Comparison of ENCODE assay signal across 27 cellular contexts in genomic region chr9:81829201-81829882, GRCh38.
DNase-seq lines count a peak whose midpoint lies in the region; ATAC-seq, FAIRE-seq and TF ChIP-seq lines count a peak whose summit lies in the region.
"Had no signal": no experiment of that assay in that cellular context is flagged by ENCODE, and none has a peak within 500 bp of the region (broad histone marks: within the 10 kb centered on the region; RNA-seq: fewer than 3 reads in every experiment).

No MANE protein-coding gene starts in this region.

- H3K4me1 ChIP-seq in OCI-LY3 (ENCODE audit: low read length) (peaks cover 26% of the 10 kb centered on the region), muscle layer of duodenum (ENCODE audit: control insufficient read depth in 1 of 2, insufficient read depth in 2 of 2, low read length in 2 of 2) (peaks cover 0 to 27% of the 10 kb centered on the region in 2 donors), tibial nerve (peaks cover 0 to 64% (median 11%) of the 10 kb centered on the region in 4 donors), HepG2 (ENCODE audit: insufficient read depth, low read length) (peaks cover 20% of the 10 kb centered on the region)
- H3K4me1 ChIP-seq: prostate gland, upper lobe of right lung had no signal

- H3K4me2 ChIP-seq in OCI-LY3 (ENCODE audit: low read length) = peak overlapping the region; percentile 55; the same call in 1 of the 2 replicates
- H3K4me2 ChIP-seq in HepG2 (ENCODE audit: low read depth, low read length) = no peak overlapping the region
- H3K4me2 ChIP-seq: BLaER1 had no signal

- 46 to 47% methylated on average over 5 of the region's 5 CpGs for WGBS in tibial nerve, 2 donors
- 38% methylated on average over 4 of the region's 5 CpGs for WGBS in HepG2 (ENCODE audit: low lambda C conversion rate)

- H3K27ac ChIP-seq in OCI-LY3 (ENCODE audit: low read length) (no peak overlapping the region), muscle layer of duodenum (ENCODE audit: low read length) (peak overlapping the region; percentile 73), tibial nerve (peak overlapping the region; percentile 40 to 90 (median 72)), HepG2 (ENCODE audit: extremely low read length, insufficient read depth, low read length) (no peak overlapping the region)
- H3K27ac ChIP-seq: BLaER1, prostate gland, upper lobe of right lung had no signal

- no peak for ATAC-seq in HepG2
- no peak for ATAC-seq in left cardiac atrium
- ATAC-seq: activated T-cell treated with anti-CD3 and anti-CD28 coated beads, Interleukin-2, amount 50 U/mL, for 72 hours; stimulated activated effector memory CD8-positive, alpha-beta T cell treated with anti-CD3 and anti-CD28 coated beads, Interleukin-12 subunit alpha, Interleukin-12 subunit beta, amount 100 ng/mL, for 72 hours; upper lobe of right lung had no signal

- no peaks in the 10 kb centered on the region for H3K79me2 ChIP-seq in OCI-LY3 (ENCODE audit: low read length)
- no peaks in the 10 kb centered on the region for H3K79me2 ChIP-seq in HepG2 (ENCODE audit: insufficient read depth, low read length)

- no peak overlapping the region for H3K9ac ChIP-seq in OCI-LY3 (ENCODE audit: low read length)
- no peak overlapping the region for H3K9ac ChIP-seq in HepG2 (ENCODE audit: insufficient read depth, low read depth, low read length)
- H3K9ac ChIP-seq: BLaER1 had no signal

- no peak overlapping the region for H3K4me3 ChIP-seq in OCI-LY3 (ENCODE audit: low read length)
- H3K4me3 ChIP-seq in muscle layer of duodenum (ENCODE audit: low read depth in 1 of 2, low read length in 2 of 2) = no peak overlapping the region
- H3K4me3 ChIP-seq in tibial nerve = no peak overlapping the region
- H3K4me3 ChIP-seq in HepG2 (replicated peaks in 1 of 3; ENCODE audit: insufficient read depth in 1 of 3, low read depth in 2 of 3, low read length in 3 of 3) = no peak overlapping the region
- H3K4me3 ChIP-seq: BLaER1, esophagus squamous epithelium, Peyer's patch, prostate gland, upper lobe of right lung had no signal

- H4K20me1 ChIP-seq in OCI-LY3 (ENCODE audit: insufficient read depth, low read length) = no peaks in the 10 kb centered on the region
- no peaks in the 10 kb centered on the region for H4K20me1 ChIP-seq in HepG2 (ENCODE audit: insufficient read depth, low read length)
- H4K20me1 ChIP-seq: BLaER1 had no signal

- peak; percentile 16 for DNase-seq in fibroblast of gingiva (ENCODE audit: low read depth)
- no peak for DNase-seq in tibial nerve (ENCODE audit: low spot score in 2 of 2)
- DNase-seq in HepG2 (ENCODE audit: low spot score) = no peak
- DNase-seq in OCI-M1 (lab: John Stamatoyannopoulos, UW) = no peak
- DNase-seq in left cardiac atrium = no peak
- DNase-seq in NOMO-1 (lab: John Stamatoyannopoulos, UW; ENCODE audit: unreplicated experiment in 2 of 2) = no peak
- DNase-seq: activated CD4-positive, alpha-beta memory T cell treated with anti-CD3 and anti-CD28 coated beads for 36 hours; activated CD4-positive, alpha-beta T cell treated with anti-CD3 and anti-CD28 coated beads for 1 hour; activated T-cell treated with anti-CD3 and anti-CD28 coated beads, Interleukin-2, amount 50 U/mL, for 72 hours; esophagus squamous epithelium; HFFc6; hypothalamus; naive B cell; NCI-H1105; NCI-H187 treated with DMSO at 0.1 percent for 48 hours; NCI-H2171; NCI-H510A; nucleus accumbens; SIG-M5; upper lobe of right lung had no signal

- H3K27me3 ChIP-seq in OCI-LY3 (ENCODE audit: low read depth, low read length) (peaks cover 31% of the 10 kb centered on the region), muscle layer of duodenum (ENCODE audit: low read depth, low read length) (no peaks in the 10 kb centered on the region), tibial nerve (no peaks in the 10 kb centered on the region), HepG2 (ENCODE audit: control insufficient read depth in 1 of 2, insufficient read depth in 2 of 2, low read length in 2 of 2) (no peaks in the 10 kb centered on the region; a peak in 2 of 5 replicates)
- H3K27me3 ChIP-seq: BLaER1, esophagus squamous epithelium, Peyer's patch, upper lobe of right lung had no signal

- in situ Hi-C loops in HepG2 (cut with HindIII; ENCODE audit: extremely low pct_ligation_motif_present, low pct_unique_long_range_greater_than_20kb) = no loop called here

- H3K9me3 ChIP-seq in OCI-LY3 (ENCODE audit: insufficient read depth, low read length) (no peaks in the 10 kb centered on the region), muscle layer of duodenum (ENCODE audit: control insufficient read depth in 1 of 2, low read length in 2 of 2) (no peaks in the 10 kb centered on the region), tibial nerve (no peaks in the 10 kb centered on the region), HepG2 (ENCODE audit: low read length) (no peaks in the 10 kb centered on the region)
- H3K9me3 ChIP-seq: BLaER1, esophagus squamous epithelium, Peyer's patch, prostate gland, upper lobe of right lung had no signal

- FAIRE-seq in HepG2 (lab: Jason Lieb, UNC) = no peak
- FAIRE-seq: endometrium had no signal

- H2AFZ ChIP-seq in OCI-LY3 (ENCODE audit: low read depth, low read length) (no peak overlapping the region), HepG2 (ENCODE audit: low read length) (no peak overlapping the region)

- TF ChIP-seq CTCF in OCI-LY3 (IDR thresholded peaks at IDR 0.05; ENCODE audit: low read depth, low read length) (no peak), tibial nerve (IDR thresholded peaks at IDR 0.05) (no peak), HepG2 (CRISPR knock-in tag; IDR thresholded peaks at IDR 0.05) (no peak)

- TF ChIP-seq EP300 in tibial nerve (IDR thresholded peaks at IDR 0.05) = no peak
- TF ChIP-seq EP300 in HepG2 (IDR thresholded peaks at IDR 0.05; ENCODE audit: low read depth in 2 of 2, low read length in 2 of 2) = no peak
- no peak for TF ChIP-seq EP300 in HepG2 (CRISPR knock-in tag; IDR thresholded peaks at IDR 0.05; ENCODE audit: borderline replicate concordance)

- CTCF ChIA-PET in HepG2 (lab: Yijun Ruan, JAX; ENCODE audit: low intra/inter-chr PET ratio, low total read pairs) = no interaction called here

- H3K36me3 ChIP-seq in OCI-LY3 (replicated peaks; ENCODE audit: low read depth, low read length) = no peaks in the 10 kb centered on the region
- no peaks in the 10 kb centered on the region for H3K36me3 ChIP-seq in muscle layer of duodenum (ENCODE audit: control insufficient read depth in 1 of 2, insufficient read depth in 2 of 2, low read length in 2 of 2)
- H3K36me3 ChIP-seq in tibial nerve = no peaks in the 10 kb centered on the region
- H3K36me3 ChIP-seq in HepG2 (replicated peaks in 1 of 2; ENCODE audit: control insufficient read depth in 1 of 2, insufficient read depth in 2 of 2, low read length in 2 of 2) = no peaks in the 10 kb centered on the region
- H3K36me3 ChIP-seq: BLaER1, esophagus squamous epithelium, Peyer's patch, prostate gland, upper lobe of right lung had no signal

- no peak for TF ChIP-seq RAD21 in HepG2 (CRISPR knock-in tag; IDR thresholded peaks at IDR 0.05)

- intact Hi-C loops in HepG2 (cut with micrococcal nuclease; ENCODE audit: unreplicated experiment) = no loop called here
- intact Hi-C loops in left cardiac atrium (cut with DNase I) = no loop called here

- POLR2A ChIA-PET in HepG2 (lab: Yijun Ruan, JAX) = no interaction called here

- BruUV-seq in HepG2 (replicated peaks; lab: Mats Ljungman, UMichigan) = no TSS peak

- TF ChIP-seq POLR2A in tibial nerve (IDR thresholded peaks at IDR 0.05) = no peak
- no peak for TF ChIP-seq POLR2A in HepG2 (IDR thresholded peaks at IDR 0.05; ENCODE audit: insufficient read depth in 1 of 2, low read depth in 2 of 2, low read length in 2 of 2)

TF ChIP-seq in HepG2, 621 proteins besides CTCF, POLR2A, EP300 and RAD21 (continues in another document):
- TF ChIP-seq REXO4 (CRISPR knock-in tag; IDR thresholded peaks at IDR 0.05; ENCODE audit: borderline replicate concordance) = no peak
- no peak for TF ChIP-seq TOE1 (CRISPR knock-in tag; IDR thresholded peaks at IDR 0.05)
- no peak for TF ChIP-seq STAT5B (CRISPR knock-in tag; IDR thresholded peaks at IDR 0.05)
- no peak for TF ChIP-seq NR2F2 (IDR thresholded peaks at IDR 0.05; ENCODE audit: borderline replicate concordance, low read depth)
- TF ChIP-seq, protein P1, sequence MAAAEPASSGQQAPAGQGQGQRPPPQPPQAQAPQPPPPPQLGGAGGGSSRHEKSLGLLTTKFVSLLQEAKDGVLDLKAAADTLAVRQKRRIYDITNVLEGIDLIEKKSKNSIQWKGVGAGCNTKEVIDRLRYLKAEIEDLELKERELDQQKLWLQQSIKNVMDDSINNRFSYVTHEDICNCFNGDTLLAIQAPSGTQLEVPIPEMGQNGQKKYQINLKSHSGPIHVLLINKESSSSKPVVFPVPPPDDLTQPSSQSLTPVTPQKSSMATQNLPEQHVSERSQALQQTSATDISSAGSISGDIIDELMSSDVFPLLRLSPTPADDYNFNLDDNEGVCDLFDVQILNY (CRISPR knock-in tag; conservative IDR thresholded peaks at IDR 0.05) = no peak
- no peak for TF ChIP-seq NR3C1 (CRISPR knock-in tag; IDR thresholded peaks at IDR 0.05)
- TF ChIP-seq ZZZ3 (CRISPR knock-in tag; IDR thresholded peaks at IDR 0.05; ENCODE audit: borderline replicate concordance) = no peak
- no peak for TF ChIP-seq JARID2 (CRISPR knock-in tag; IDR thresholded peaks at IDR 0.05; ENCODE audit: insufficient replicate concordance)
- no peak for TF ChIP-seq ZNF292 (CRISPR knock-in tag; IDR thresholded peaks at IDR 0.05; ENCODE audit: borderline replicate concordance, low read depth)

Comparison
In these comparisons a context has a peak if more than half of its experiments do, and no peak if none do; other contexts are left out.
1. H3K27ac ChIP-seq: peak in muscle layer of duodenum (single experiment) and tibial nerve (4 of 4); none in OCI-LY3 (single experiment) and HepG2 (single experiment).